8 cellular contexts compared by ENCODE assay signal in genomic region chr4:15654556-15655222, GRCh38. TPM values are rescaled to one million over a fixed set of nuclear protein-coding genes. Genes with fewer than 3 reads are reported as not detected.
DNase-seq lines count a peak whose midpoint lies in the region; ATAC-seq and TF ChIP-seq lines count a peak whose summit lies in the region.

No MANE protein-coding gene starts in this region.

- no peaks in the 10 kb centered on the region for H3K9me3 ChIP-seq in ovary
- H3K9me3 ChIP-seq in vagina = no peaks in the 10 kb centered on the region

- peaks cover 5% of the 10 kb centered on the region for H3K4me1 ChIP-seq in ovary (ENCODE audit: insufficient read depth)
- peaks cover 46% of the 10 kb centered on the region for H3K4me1 ChIP-seq in vagina

- 0 to 1% (median 0%) methylated on average over 25 to 68 of the region's 68 CpGs for WGBS in ovary, 3 donors

- H3K27me3 ChIP-seq in ovary = no peaks in the 10 kb centered on the region
- no peaks in the 10 kb centered on the region for H3K27me3 ChIP-seq in vagina

- peak overlapping the region; percentile 61 for H3K4me3 ChIP-seq in ovary
- peak overlapping the region; percentile 79 to 96 for H3K4me3 ChIP-seq in vagina

- intact Hi-C loops in Right ventricle myocardium superior (cut with DNase I) = no loop called here
- intact Hi-C loops in ovary (cut with DNase I) = loop anchor here in 3 of 4 donors (2.0 to 10.0 kb wide), 3 partner anchors 180 to 652 kb away; partner anchors contain the start of gene CPEB2 (in 2 of the 3)
- intact Hi-C loops in vagina (cut with DNase I) = loop anchor here (5.0 to 10.0 kb wide), 2 partner anchors 180 to 652 kb away; partner anchors contain the start of gene CPEB2

- DNase-seq in activated gamma-delta T cell treated with Interleukin-2 at 50 U/mL for 16 hours = peak; percentile 34
- DNase-seq in activated gamma-delta T cell (lab: John Stamatoyannopoulos, UW) = no peak
- DNase-seq in NCI-H345 treated with DMSO at 0.1 percent for 48 hours (lab: John Stamatoyannopoulos, UW; ENCODE audit: unreplicated experiment) = peak; percentile 34
- peak; percentile 15 for DNase-seq in activated T-helper 9 cell treated with anti-CD3 and anti-CD28 coated beads, Interleukin-2, amount 50 U/mL, for 16 hours (ENCODE audit: low read depth)
- peak; percentile 71 for DNase-seq in Right ventricle myocardium superior
- peak; percentile 54 to 70 (median 67) for DNase-seq in ovary
- peak in 1 of 2 donors; percentile 90 for DNase-seq in vagina (ENCODE audit: extremely low spot score in 2 of 2)

- ATAC-seq in HG02943 (IDR thresholded peaks at IDR 0.05; ENCODE audit: low read depth, unreplicated experiment) (peak; percentile 48), Right ventricle myocardium superior (ENCODE audit: poor library complexity) (peak; percentile 60)

- no peaks in the 10 kb centered on the region for H3K36me3 ChIP-seq in ovary
- H3K36me3 ChIP-seq in vagina = no peaks in the 10 kb centered on the region

- no peak for TF ChIP-seq EP300 in ovary (IDR thresholded peaks at IDR 0.05)

- TF ChIP-seq POLR2A in ovary (IDR thresholded peaks at IDR 0.05) = no peak
- no peak for TF ChIP-seq POLR2A in vagina (IDR thresholded peaks at IDR 0.05)

- TF ChIP-seq CTCF in ovary (IDR thresholded peaks at IDR 0.05) (no peak), vagina (IDR thresholded peaks at IDR 0.05) (no peak)

- H3K27ac ChIP-seq in ovary (peak overlapping the region; percentile 83 to 100), vagina (peak overlapping the region; percentile 99)

RNA-seq across cellular contexts. Expression of gene FBXL5, which starts 0.5 kb away (rescaled TPM):
- total RNA-seq in Right ventricle myocardium superior (99.0 TPM), ovary (100 to 1,000 TPM in 1 of 7 donors, 10 to 100 TPM in 6; 68.7 to 103 (median 90.4) TPM), vagina (103 TPM)
- 100 to 1,000 TPM in 1 of 2 donors, 10 to 100 TPM in 1; 68.8 to 104 TPM for polyA plus RNA-seq in ovary

RNA-seq across cellular contexts. Expression of gene FAM200B, which starts 26.9 kb away (rescaled TPM):
- 25.5 TPM for total RNA-seq in Right ventricle myocardium superior
- 10 to 100 TPM; 40.7 to 60.0 (median 50.3) TPM for total RNA-seq in ovary
- polyA plus RNA-seq in ovary = 10 to 100 TPM; 67.1 to 69.2 TPM
- total RNA-seq in vagina = 29.5 TPM

RNA-seq across cellular contexts. Expression of gene BST1, which starts 48.2 kb away (rescaled TPM):
- total RNA-seq in Right ventricle myocardium superior = 2.6 TPM
- total RNA-seq in ovary = 1 to 10 TPM; 5.6 to 9.8 (median 6.8) TPM
- 10 to 100 TPM; 10.9 to 18.5 TPM for polyA plus RNA-seq in ovary
- total RNA-seq in vagina = 5.2 TPM
